In genomic region chr2:110925479-110925878, GRCh38 we compare ENCODE assay signal across 35 cellular contexts.
"Had no signal": no experiment of that assay in that cellular context is flagged by ENCODE, and none has a peak within 500 bp of the region (broad histone marks: within the 10 kb centered on the region; RNA-seq: fewer than 3 reads in every experiment).

No MANE protein-coding gene starts in this region.

- H3K36me3 ChIP-seq: MG63 had no signal

- DNase-seq: Karpas-422, Kasumi-1, MG63, MV-4-11, NCI-H1048, NCI-H1092, NCI-H1092 treated with DMSO at 0.1 percent for 48 hours, NCI-H1105, NCI-H1105 treated with DMSO at 0.1 percent for 48 hours, NCI-H1417, NCI-H1417 treated with DMSO at 0.1 percent for 48 hours, NCI-H1436, NCI-H1436 treated with DMSO at 0.1 percent for 48 hours, NCI-H146, NCI-H1694, NCI-H1694 treated with DMSO at 0.1 percent for 48 hours, NCI-H187, NCI-H187 treated with DMSO at 0.1 percent for 48 hours, NCI-H1930, NCI-H2029, NCI-H2029 treated with DMSO at 0.1 percent for 48 hours, NCI-H2081, NCI-H2081 treated with DMSO at 0.1 percent for 48 hours, NCI-H2107, NCI-H2171, NCI-H2171 treated with DMSO at 0.1 percent for 48 hours, NCI-H2227 treated with DMSO at 0.1 percent for 48 hours, NCI-H226, NCI-H345, NCI-H446, NCI-H446 treated with DMSO at 0.1 percent for 48 hours, NCI-H510A, NCI-H510A treated with DMSO at 0.1 percent for 48 hours, NCI-H524 had no signal

- H3K4me2 ChIP-seq: KMS-11 had no signal

- H3K27me3 ChIP-seq: MG63 had no signal

- H3K27ac ChIP-seq: KMS-11 had no signal

- H3K4me3 ChIP-seq: MG63 had no signal

- H3K9ac ChIP-seq: KMS-11 had no signal
